ENCODE assay signal across 40 cellular contexts in the genomic region with DNA sequence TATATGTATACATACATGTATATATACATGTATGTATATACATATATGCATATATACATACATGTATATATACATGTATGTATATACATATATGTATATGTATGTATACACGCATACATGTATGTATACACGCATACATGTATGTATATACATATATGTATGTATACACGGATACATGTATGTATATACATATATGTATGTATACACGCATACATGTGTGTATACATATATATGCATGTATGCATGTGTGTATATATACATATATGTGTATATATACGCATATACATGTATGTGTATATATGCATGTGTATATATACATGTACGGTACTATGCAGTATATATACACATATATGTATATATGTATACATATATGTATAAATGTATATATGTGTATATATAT. TPM values are rescaled to one million over a fixed set of nuclear protein-coding genes. Genes with fewer than 3 reads are reported as not detected.
"Had no signal": no experiment of that assay in that cellular context is flagged by ENCODE, and none has a peak within 500 bp of the region (broad histone marks: within the 10 kb centered on the region; RNA-seq: fewer than 3 reads in every experiment).

No MANE protein-coding gene starts in this region.

- ATAC-seq: activated CD8-positive, alpha-beta T cell treated with anti-CD3 and anti-CD28 coated beads for 36 hours; activated naive CD8-positive, alpha-beta T cell treated with anti-CD3 and anti-CD28 coated beads, Interleukin-2, amount 50 U/mL, for 24 hours; activated T-cell treated with anti-CD3 and anti-CD28 coated beads, Interleukin-2, amount 50 U/mL, for 4 hours; activated T-cell treated with anti-CD3 and anti-CD28 coated beads, Interleukin-2, amount 50 U/mL, for 72 hours; activated T-helper 17 cell treated with anti-CD3 and anti-CD28 coated beads, Interleukin-2, amount 50 U/mL, for 72 hours had no signal

- H3K27ac ChIP-seq: ascending aorta, cardiac muscle cell, VCaP had no signal

- H3K36me3 ChIP-seq: ascending aorta, cardiac muscle cell had no signal

- H3K4me3 ChIP-seq: ascending aorta, cardiac muscle cell had no signal

- H3K36me3 Mint-ChIP-seq: activated CD4-positive, alpha-beta memory T cell treated with anti-CD3 and anti-CD28 coated beads for 36 hours; activated naive CD4-positive, alpha-beta T cell treated with anti-CD3 and anti-CD28 coated beads, Interleukin-2, amount 50 U/mL, for 24 hours; activated naive CD8-positive, alpha-beta T cell; activated naive CD8-positive, alpha-beta T cell treated with anti-CD3 and anti-CD28 coated beads, Interleukin-2, amount 10 ng/mL, durations not matched to agents 7 days and 5 days; brain had no signal

- H3K9me3 ChIP-seq: ascending aorta had no signal

- DNase-seq: activated B cell treated with CpG ODN at 0.5 μM for 24 hours; activated CD4-positive, alpha-beta memory T cell treated with anti-CD3 and anti-CD28 coated beads for 36 hours; activated CD4-positive, alpha-beta T cell treated with anti-CD3 and anti-CD28 coated beads for 4 hours; activated CD4-positive, alpha-beta T cell treated with anti-CD3 and anti-CD28 coated beads, Interleukin-2, amount 10 ng/mL, durations not matched to agents 24 days and 14 days; activated CD4-positive, alpha-beta T cell treated with anti-CD3 and anti-CD28 coated beads, Interleukin-2, amount 50 U/mL, for 1 hour; activated CD4-positive, alpha-beta T cell treated with anti-CD3 and anti-CD28 coated beads, Interleukin-2, amount 50 U/mL, for 4 hours; activated CD4-positive, CD25-positive, alpha-beta regulatory T cell treated with anti-CD3 and anti-CD28 coated beads, Interleukin-2, amount 50 U/mL, for 72 hours; activated CD8-positive, alpha-beta memory T cell treated with anti-CD3 and anti-CD28 coated beads, Interleukin-2, amount 50 U/mL, for 4 hours; activated CD8-positive, alpha-beta T cell treated with anti-CD3 and anti-CD28 coated beads for 36 hours; activated gamma-delta T cell treated with Interleukin-2 at 50 U/mL for 16 hours; activated naive CD4-positive, alpha-beta T cell; activated naive CD4-positive, alpha-beta T cell treated with anti-CD3 and anti-CD28 coated beads for 36 hours; activated naive CD8-positive, alpha-beta T cell treated with anti-CD3 and anti-CD28 coated beads, Interleukin-2, amount 10 ng/mL, durations not matched to agents 7 days and 5 days; activated naive CD8-positive, alpha-beta T cell treated with anti-CD3 and anti-CD28 coated beads, Interleukin-2, amount 50 U/mL, for 24 hours; activated T-cell treated with anti-CD3 and anti-CD28 coated beads for 4 hours; activated T-cell treated with anti-CD3 and anti-CD28 coated beads, Interleukin-2, amount 50 U/mL, for 1 hour; activated T-cell treated with anti-CD3 and anti-CD28 coated beads, Interleukin-2, amount 50 U/mL, for 4 hours; activated T-cell treated with anti-CD3 and anti-CD28 coated beads, Interleukin-2, amount 50 U/mL, for 72 hours; amygdala; anterior cingulate cortex; caudate nucleus; cerebellar nuclear complex; T-helper 1 cell; T-helper 2 cell; T-helper 9 cell had no signal

- H3K4me3 Mint-ChIP-seq: activated B cell treated with CpG ODN at 0.5 μM for 24 hours; activated CD4-positive, alpha-beta memory T cell treated with anti-CD3 and anti-CD28 coated beads for 36 hours; activated CD4-positive, alpha-beta T cell treated with anti-CD3 and anti-CD28 coated beads, Interleukin-2, amount 10 ng/mL, durations not matched to agents 24 days and 14 days; activated CD8-positive, alpha-beta T cell treated with anti-CD3 and anti-CD28 coated beads for 36 hours; activated naive CD4-positive, alpha-beta T cell treated with anti-CD3 and anti-CD28 coated beads for 36 hours; activated naive CD4-positive, alpha-beta T cell treated with anti-CD3 and anti-CD28 coated beads, Interleukin-2, amount 50 U/mL, for 24 hours; activated naive CD8-positive, alpha-beta T cell; activated naive CD8-positive, alpha-beta T cell treated with anti-CD3 and anti-CD28 coated beads, Interleukin-2, amount 10 ng/mL, durations not matched to agents 7 days and 5 days; activated naive CD8-positive, alpha-beta T cell treated with anti-CD3 and anti-CD28 coated beads, Interleukin-2, amount 50 U/mL, for 24 hours; activated T-cell treated with anti-CD3 and anti-CD28 coated beads, Interleukin-2, amount 50 U/mL, for 4 hours; activated T-cell treated with anti-CD3 and anti-CD28 coated beads, Interleukin-2, amount 50 U/mL, for 72 hours; activated T-helper 1 cell treated with anti-CD3 and anti-CD28 coated beads, Interleukin-12 subunit alpha, Interleukin-12 subunit beta, Interleukin-2, Interleukin-4 antibody, amounts not matched to agents 30 ng/mL and 10 ng/mL and 1 ng/mL, durations not matched to agents 14 hours and 24 hours and 36 hours; activated T-helper 17 cell treated with anti-CD3 and anti-CD28 coated beads, Interleukin-2, amount 50 U/mL, for 72 hours; brain; central memory CD8-positive, alpha-beta T cell; T-helper 1 cell treated with Interleukin-12 subunit alpha and Interleukin-12 subunit beta and Interleukin-4 antibody, amounts not matched to agents 30 μg/mL and 1 μg/mL, for 36 hours; T-helper 2 cell treated with Interferon-gamma antibody and Interleukin-4, amounts not matched to agents 5 μg/mL and 100 μg/mL, for 36 hours had no signal

- H3K9me3 Mint-ChIP-seq: activated B cell treated with CpG ODN at 0.5 μM for 24 hours; activated CD4-positive, alpha-beta memory T cell treated with anti-CD3 and anti-CD28 coated beads for 36 hours; activated CD4-positive, alpha-beta T cell treated with anti-CD3 and anti-CD28 coated beads, Interleukin-2, amount 10 ng/mL, durations not matched to agents 24 days and 14 days; activated CD8-positive, alpha-beta T cell treated with anti-CD3 and anti-CD28 coated beads for 36 hours; activated naive CD4-positive, alpha-beta T cell treated with anti-CD3 and anti-CD28 coated beads for 36 hours; activated naive CD4-positive, alpha-beta T cell treated with anti-CD3 and anti-CD28 coated beads, Interleukin-2, amount 50 U/mL, for 24 hours; activated naive CD8-positive, alpha-beta T cell treated with anti-CD3 and anti-CD28 coated beads, Interleukin-2, amount 10 ng/mL, durations not matched to agents 7 days and 5 days; activated naive CD8-positive, alpha-beta T cell treated with anti-CD3 and anti-CD28 coated beads, Interleukin-2, amount 50 U/mL, for 24 hours; activated T-cell treated with anti-CD3 and anti-CD28 coated beads, Interleukin-2, amount 50 U/mL, for 4 hours; activated T-cell treated with anti-CD3 and anti-CD28 coated beads, Interleukin-2, amount 50 U/mL, for 72 hours; activated T-helper 1 cell treated with anti-CD3 and anti-CD28 coated beads, Interleukin-12 subunit alpha, Interleukin-12 subunit beta, Interleukin-2, Interleukin-4 antibody, amounts not matched to agents 30 ng/mL and 10 ng/mL and 1 ng/mL, durations not matched to agents 14 hours and 24 hours and 36 hours; activated T-helper 17 cell treated with anti-CD3 and anti-CD28 coated beads, Interleukin-2, amount 50 U/mL, for 72 hours; T-helper 2 cell treated with Interferon-gamma antibody and Interleukin-4, amounts not matched to agents 5 μg/mL and 100 μg/mL, for 36 hours had no signal

- H3K4me1 ChIP-seq: ascending aorta had no signal

- H3K4me1 Mint-ChIP-seq: activated B cell treated with CpG ODN at 0.5 μM for 24 hours; activated CD4-positive, alpha-beta T cell treated with anti-CD3 and anti-CD28 coated beads, Interleukin-2, amount 10 ng/mL, durations not matched to agents 24 days and 14 days; activated naive CD4-positive, alpha-beta T cell treated with anti-CD3 and anti-CD28 coated beads, Interleukin-2, amount 50 U/mL, for 24 hours; activated naive CD8-positive, alpha-beta T cell treated with anti-CD3 and anti-CD28 coated beads, Interleukin-2, amount 50 U/mL, for 24 hours; activated T-helper 17 cell treated with anti-CD3 and anti-CD28 coated beads, Interleukin-2, amount 50 U/mL, for 72 hours; brain; central memory CD8-positive, alpha-beta T cell had no signal

- H3K27ac Mint-ChIP-seq: activated B cell treated with CpG ODN at 0.5 μM for 24 hours; activated CD4-positive, alpha-beta memory T cell treated with anti-CD3 and anti-CD28 coated beads for 36 hours; activated CD4-positive, alpha-beta T cell treated with anti-CD3 and anti-CD28 coated beads, Interleukin-2, amount 10 ng/mL, durations not matched to agents 24 days and 14 days; activated CD8-positive, alpha-beta T cell treated with anti-CD3 and anti-CD28 coated beads for 36 hours; activated naive CD4-positive, alpha-beta T cell treated with anti-CD3 and anti-CD28 coated beads for 36 hours; activated naive CD4-positive, alpha-beta T cell treated with anti-CD3 and anti-CD28 coated beads, Interleukin-2, amount 50 U/mL, for 24 hours; activated naive CD8-positive, alpha-beta T cell; activated naive CD8-positive, alpha-beta T cell treated with anti-CD3 and anti-CD28 coated beads, Interleukin-2, amount 10 ng/mL, durations not matched to agents 7 days and 5 days; activated naive CD8-positive, alpha-beta T cell treated with anti-CD3 and anti-CD28 coated beads, Interleukin-2, amount 50 U/mL, for 24 hours; activated T-cell treated with anti-CD3 and anti-CD28 coated beads, Interleukin-2, amount 50 U/mL, for 72 hours; activated T-helper 1 cell treated with anti-CD3 and anti-CD28 coated beads, Interleukin-12 subunit alpha, Interleukin-12 subunit beta, Interleukin-2, Interleukin-4 antibody, amounts not matched to agents 30 ng/mL and 10 ng/mL and 1 ng/mL, durations not matched to agents 14 hours and 24 hours and 36 hours; activated T-helper 17 cell treated with anti-CD3 and anti-CD28 coated beads, Interleukin-2, amount 50 U/mL, for 72 hours; brain; T-helper 1 cell treated with Interleukin-12 subunit alpha and Interleukin-12 subunit beta and Interleukin-4 antibody, amounts not matched to agents 30 μg/mL and 1 μg/mL, for 36 hours; T-helper 2 cell treated with Interferon-gamma antibody and Interleukin-4, amounts not matched to agents 5 μg/mL and 100 μg/mL, for 36 hours had no signal

- FAIRE-seq: bronchial epithelial cell, TTC549 had no signal

- H3K27me3 ChIP-seq: ascending aorta, cardiac muscle cell had no signal

RNA-seq across cellular contexts. Expression of a gene that starts 2.6 kb away (rescaled TPM):
- total RNA-seq: activated B cell treated with CpG ODN at 0.5 μM for 24 hours; activated CD4-positive, alpha-beta memory T cell treated with anti-CD3 and anti-CD28 coated beads for 36 hours; activated CD4-positive, alpha-beta T cell treated with anti-CD3 and anti-CD28 coated beads, Interleukin-2, amount 10 ng/mL, durations not matched to agents 24 days and 14 days; activated naive CD4-positive, alpha-beta T cell treated with anti-CD3 and anti-CD28 coated beads for 36 hours; activated T-helper 1 cell treated with anti-CD3 and anti-CD28 coated beads, Interleukin-12 subunit alpha, Interleukin-12 subunit beta, Interleukin-2, Interleukin-4 antibody, amounts not matched to agents 30 ng/mL and 10 ng/mL and 1 ng/mL, durations not matched to agents 14 hours and 24 hours and 36 hours; activated T-helper 17 cell treated with anti-CD3 and anti-CD28 coated beads, Interleukin-2, amount 50 U/mL, for 72 hours; ascending aorta; bronchial epithelial cell; cardiac muscle cell had no signal
- polyA plus RNA-seq: cardiac muscle cell had no signal

RNA-seq across cellular contexts. Expression of a gene that starts 29.3 kb away (rescaled TPM):
- total RNA-seq: activated CD4-positive, alpha-beta memory T cell treated with anti-CD3 and anti-CD28 coated beads for 36 hours; activated CD4-positive, alpha-beta T cell treated with anti-CD3 and anti-CD28 coated beads, Interleukin-2, amount 10 ng/mL, durations not matched to agents 24 days and 14 days; activated CD8-positive, alpha-beta memory T cell treated with anti-CD3 and anti-CD28 coated beads for 36 hours; activated CD8-positive, alpha-beta T cell treated with anti-CD3 and anti-CD28 coated beads for 36 hours; activated naive CD4-positive, alpha-beta T cell treated with anti-CD3 and anti-CD28 coated beads for 36 hours; activated T-cell treated with anti-CD3 and anti-CD28 coated beads, Interleukin-2, amount 50 U/mL, for 4 hours; activated T-cell treated with anti-CD3 and anti-CD28 coated beads, Interleukin-2, amount 50 U/mL, for 72 hours; activated T-helper 1 cell treated with anti-CD3 and anti-CD28 coated beads, Interleukin-12 subunit alpha, Interleukin-12 subunit beta, Interleukin-2, Interleukin-4 antibody, amounts not matched to agents 30 ng/mL and 10 ng/mL and 1 ng/mL, durations not matched to agents 14 hours and 24 hours and 36 hours; activated T-helper 17 cell treated with anti-CD3 and anti-CD28 coated beads, Interleukin-2, amount 50 U/mL, for 72 hours; ascending aorta; bronchial epithelial cell; cardiac muscle cell had no signal
- polyA plus RNA-seq: cardiac muscle cell had no signal

RNA-seq across cellular contexts. Expression of a gene that starts 44.0 kb away (rescaled TPM):
- total RNA-seq: activated CD4-positive, alpha-beta memory T cell treated with anti-CD3 and anti-CD28 coated beads for 36 hours; activated CD4-positive, alpha-beta T cell treated with anti-CD3 and anti-CD28 coated beads, Interleukin-2, amount 10 ng/mL, durations not matched to agents 24 days and 14 days; activated CD8-positive, alpha-beta memory T cell treated with anti-CD3 and anti-CD28 coated beads for 36 hours; activated CD8-positive, alpha-beta T cell treated with anti-CD3 and anti-CD28 coated beads for 36 hours; activated naive CD4-positive, alpha-beta T cell treated with anti-CD3 and anti-CD28 coated beads for 36 hours; activated naive CD8-positive, alpha-beta T cell treated with anti-CD3 and anti-CD28 coated beads, Interleukin-2, amount 10 ng/mL, durations not matched to agents 7 days and 5 days; activated T-cell treated with anti-CD3 and anti-CD28 coated beads, Interleukin-2, amount 50 U/mL, for 4 hours; activated T-cell treated with anti-CD3 and anti-CD28 coated beads, Interleukin-2, amount 50 U/mL, for 72 hours; activated T-helper 1 cell treated with anti-CD3 and anti-CD28 coated beads, Interleukin-12 subunit alpha, Interleukin-12 subunit beta, Interleukin-2, Interleukin-4 antibody, amounts not matched to agents 30 ng/mL and 10 ng/mL and 1 ng/mL, durations not matched to agents 14 hours and 24 hours and 36 hours; activated T-helper 17 cell treated with anti-CD3 and anti-CD28 coated beads, Interleukin-2, amount 50 U/mL, for 72 hours; ascending aorta; bronchial epithelial cell had no signal
- polyA plus RNA-seq: adipose tissue had no signal

RNA-seq across cellular contexts. Expression of a gene that starts 53.1 kb away (rescaled TPM):
- total RNA-seq: activated B cell treated with CpG ODN at 0.5 μM for 24 hours, ascending aorta, bronchial epithelial cell, cardiac muscle cell had no signal
- polyA plus RNA-seq: cardiac muscle cell had no signal
